ENCODE assay signal across 20 cellular contexts in genomic region chr2:192051533-192051932, GRCh38.
DNase-seq lines count a peak whose midpoint lies in the region; FAIRE-seq and TF ChIP-seq lines count a peak whose summit lies in the region.
"Had no signal": no experiment of that assay in that cellular context is flagged by ENCODE, and none has a peak within 500 bp of the region (broad histone marks: within the 10 kb centered on the region; RNA-seq: fewer than 3 reads in every experiment).

No MANE protein-coding gene starts in this region.

- DNase-seq in NCI-H2107 treated with DMSO at 0.1 percent for 48 hours (lab: John Stamatoyannopoulos, UW; ENCODE audit: unreplicated experiment) (peak; percentile 43), NCI-H2107 (lab: John Stamatoyannopoulos, UW) (no peak), NCI-H1436 (lab: John Stamatoyannopoulos, UW) (peak; percentile 47), NCI-H446 (lab: John Stamatoyannopoulos, UW) (peak; percentile 4 to 60), glutamatergic neuron (no peak), epidermal melanocyte (ENCODE audit: insufficient read length, low spot score) (no peak), frontal cortex (ENCODE audit: low spot score in 2 of 2) (no peak), GM03348 (ENCODE audit: low spot score) (no peak)
- DNase-seq: activated CD4-positive, alpha-beta T cell treated with anti-CD3 and anti-CD28 coated beads for 48 hours; activated naive CD4-positive, alpha-beta T cell treated with anti-CD3 and anti-CD28 coated beads, Interleukin-2, amount 50 U/mL, for 16 hours; anterior cingulate cortex; kidney glomerular epithelial cell; MV-4-11; NCI-H526 treated with DMSO at 0.1 percent for 48 hours; PC-9; psoas muscle; T-helper 2 cell; upper lobe of left lung had no signal

- H3K4me1 Mint-ChIP-seq in glutamatergic neuron (ENCODE audit: low read depth, unreplicated experiment), result peaks cover 21% of the 10 kb centered on the region

- peak overlapping the region; percentile 12 for H3K27ac Mint-ChIP-seq in glutamatergic neuron (ENCODE audit: unreplicated experiment)

- no peak overlapping the region for H3K4me3 Mint-ChIP-seq in glutamatergic neuron (ENCODE audit: unreplicated experiment)

- no peaks in the 10 kb centered on the region for H3K36me3 Mint-ChIP-seq in glutamatergic neuron (ENCODE audit: unreplicated experiment)

- FAIRE-seq in frontal cortex (lab: Jason Lieb, UNC), result no peak
- FAIRE-seq: A549, endometrium had no signal

- no peaks in the 10 kb centered on the region for H3K9me3 Mint-ChIP-seq in glutamatergic neuron (ENCODE audit: unreplicated experiment)

- peaks cover 6% of the 10 kb centered on the region for H3K27me3 Mint-ChIP-seq in glutamatergic neuron (ENCODE audit: unreplicated experiment)

- TF ChIP-seq CTCF in glutamatergic neuron (IDR thresholded peaks at IDR 0.05; ENCODE audit: partially characterized antibody, unreplicated experiment), result no peak

Comparison
In these comparisons a context has a peak if more than half of its experiments do, and no peak if none do; other contexts are left out.
1. DNase-seq: peak in NCI-H2107 treated with DMSO at 0.1 percent for 48 hours (single experiment), NCI-H1436 (single experiment) and NCI-H446 (2 of 2); none in NCI-H2107 (single experiment), glutamatergic neuron (single experiment), epidermal melanocyte (single experiment), frontal cortex (0 of 2) and GM03348 (single experiment).